ENCODE assay signal across 8 cellular contexts in the genomic region with DNA sequence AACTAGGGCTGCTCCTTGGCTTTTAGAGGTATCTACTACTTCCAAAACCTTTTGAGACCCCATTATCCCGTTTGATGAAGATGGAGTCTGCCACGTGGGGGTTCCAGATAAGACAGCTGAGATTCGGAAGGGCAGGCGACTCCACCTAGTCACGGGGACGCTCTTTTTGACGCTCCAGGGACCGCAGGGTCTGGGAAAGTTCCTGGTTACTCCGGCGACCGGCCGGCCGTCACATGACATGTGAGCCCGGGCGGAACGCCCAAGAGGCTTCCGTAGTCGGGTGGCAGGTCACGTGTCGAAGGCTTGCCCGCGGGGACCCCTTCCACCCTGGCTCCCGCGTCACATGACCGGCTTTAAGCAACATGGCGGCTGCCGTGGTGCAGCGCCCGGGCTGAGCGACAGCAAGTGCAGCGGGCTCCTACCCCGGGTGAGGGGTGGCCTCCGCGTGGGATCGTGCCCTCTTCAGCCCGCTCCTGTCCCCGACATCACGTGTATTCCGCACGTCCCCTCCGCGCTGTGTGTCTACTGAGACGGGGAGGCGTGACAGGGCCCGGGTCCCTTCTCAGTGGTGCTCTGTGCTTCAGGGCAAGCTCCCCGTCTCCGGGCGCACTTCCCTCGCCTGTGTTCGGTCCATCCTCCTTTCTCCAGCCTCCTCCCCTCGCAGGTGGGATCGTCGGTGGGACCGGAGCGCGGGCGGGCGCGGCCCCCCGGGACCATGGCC. TPM values are rescaled to one million over a fixed set of nuclear protein-coding genes. Genes with fewer than 3 reads are reported as not detected.
DNase-seq lines count a peak whose midpoint lies in the region; ATAC-seq, FAIRE-seq and TF ChIP-seq lines count a peak whose summit lies in the region.

A gene with protein sequence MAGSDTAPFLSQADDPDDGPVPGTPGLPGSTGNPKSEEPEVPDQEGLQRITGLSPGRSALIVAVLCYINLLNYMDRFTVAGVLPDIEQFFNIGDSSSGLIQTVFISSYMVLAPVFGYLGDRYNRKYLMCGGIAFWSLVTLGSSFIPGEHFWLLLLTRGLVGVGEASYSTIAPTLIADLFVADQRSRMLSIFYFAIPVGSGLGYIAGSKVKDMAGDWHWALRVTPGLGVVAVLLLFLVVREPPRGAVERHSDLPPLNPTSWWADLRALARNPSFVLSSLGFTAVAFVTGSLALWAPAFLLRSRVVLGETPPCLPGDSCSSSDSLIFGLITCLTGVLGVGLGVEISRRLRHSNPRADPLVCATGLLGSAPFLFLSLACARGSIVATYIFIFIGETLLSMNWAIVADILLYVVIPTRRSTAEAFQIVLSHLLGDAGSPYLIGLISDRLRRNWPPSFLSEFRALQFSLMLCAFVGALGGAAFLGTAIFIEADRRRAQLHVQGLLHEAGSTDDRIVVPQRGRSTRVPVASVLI (plus strand): TSS at position 342 of the 721 bp plus-strand sequence. CDS start 374 bp downstream, at position 716.

- H3K4me2 ChIP-seq in A549 = peak within 1 kb of the TSS; percentile 75
- peak within 1 kb of the TSS; percentile 85 for H3K4me2 ChIP-seq in mammary epithelial cell (ENCODE audit: insufficient read depth, low read depth, low read length)

- no peak for TF ChIP-seq RAD21 in A549 (conservative IDR thresholded peaks at IDR 0.05 in 1 of 2, IDR thresholded peaks at IDR 0.05 in 1 of 2)

- CTCF ChIA-PET in A549 (lab: Yijun Ruan, JAX) (interaction anchor here (0.5 to 2.6 kb wide), 16 partner anchors 8 to 750 kb away, joined by 3 to 15 read pairs (median 4); a partner anchor contains a TSS), mammary epithelial cell (lab: Charles Lee; ENCODE audit: low non-redundant PET) (no interaction called here)

- dilution Hi-C loops in mammary epithelial cell (cut with HindIII; ENCODE audit: low sequenced_read_pairs) = loop anchor here (25.0 kb wide), 1 partner anchor 988 kb away; a partner anchor contains a TSS

- no peaks in the 10 kb centered on the region for H4K20me1 ChIP-seq in mammary epithelial cell (ENCODE audit: insufficient read depth, low read length)

- POLR2A ChIA-PET in A549 (lab: Yijun Ruan, JAX) = interaction anchor here (0.7 to 1.3 kb wide), 6 partner anchors 10 to 152 kb away, joined by 3 to 5 read pairs (median 3); a partner anchor contains a TSS

- ATAC-seq in A549 (peak; percentile 84 to 91), GM18868 (IDR thresholded peaks at IDR 0.05; ENCODE audit: unreplicated experiment) (peak; percentile 88), HG03135 (IDR thresholded peaks at IDR 0.05; ENCODE audit: unreplicated experiment) (peak; percentile 88)

- H3K4me3 ChIP-seq in A549 (peak within 1 kb of the TSS; percentile 65), WERI-Rb-1 (ENCODE audit: low read depth, low read length) (peak within 1 kb of the TSS; percentile 66), mammary epithelial cell (replicated peaks in 1 of 3; ENCODE audit: insufficient read depth in 1 of 3, low read depth in 2 of 3, low read length in 3 of 3) (peak within 1 kb of the TSS; percentile 66 to 90 (median 72)), small intestine (ENCODE audit: low read depth in 1 of 2, low read length in 2 of 2) (peak within 1 kb of the TSS; percentile 74 to 94)

- H3K4me1 ChIP-seq in A549 (peaks cover 9% of the 10 kb centered on the region; the same call in 2 of the 3 replicates), mammary epithelial cell (ENCODE audit: insufficient read depth, low read length) (peaks cover 23% of the 10 kb centered on the region), small intestine (ENCODE audit: control insufficient read depth in 2 of 2, insufficient read depth in 1 of 2, low read depth in 1 of 2, low read length in 1 of 2) (peaks cover 2 to 5% of the 10 kb centered on the region in 2 donors)

- TF ChIP-seq CTCF in A549 (IDR thresholded peaks at IDR 0.05) = no peak
- TF ChIP-seq CTCF in WERI-Rb-1 (IDR thresholded peaks at IDR 0.05; ENCODE audit: low read depth, low read length) = no peak
- TF ChIP-seq CTCF in mammary epithelial cell (conservative IDR thresholded peaks at IDR 0.05 in 1 of 2, IDR thresholded peaks at IDR 0.05 in 1 of 2; ENCODE audit: extremely low read depth in 1 of 2, insufficient read depth in 1 of 2, low read depth in 1 of 2, low read length in 2 of 2) = no peak

- peak within 1 kb of the TSS; percentile 85 for H3K9ac ChIP-seq in mammary epithelial cell (ENCODE audit: insufficient read depth, low read length)

- H3K27me3 ChIP-seq in WERI-Rb-1 (ENCODE audit: insufficient read depth, low read depth, severe bottlenecking) = no peaks in the 10 kb centered on the region
- H3K27me3 ChIP-seq in mammary epithelial cell (ENCODE audit: insufficient read depth, low read length) = no peaks in the 10 kb centered on the region
- H3K27me3 ChIP-seq in small intestine (ENCODE audit: control insufficient read depth in 2 of 2, insufficient read depth in 2 of 2, low read length in 2 of 2) = no peaks in the 10 kb centered on the region

- under 1% methylated on average over 24 of the region's 60 CpGs for WGBS in A549 (ENCODE audit: missing lambda C conversion rate)
- WGBS in mammary epithelial cell (ENCODE audit: low coverage, missing lambda C conversion rate) = 3% methylated on average over 16 of the region's 60 CpGs
- WGBS in small intestine, 3 donors = 0 to 1% (median 1%) methylated on average over 59 to 60 of the region's 60 CpGs

- intact Hi-C loops in mammary epithelial cell (cut with micrococcal nuclease) = loop anchor here (2.0 kb wide), 2 partner anchors 24 to 50 kb away; a partner anchor contains a TSS

- FAIRE-seq in A549 (lab: Jason Lieb, UNC) (no peak), small intestine (lab: Jason Lieb, UNC) (no peak)

- H3K79me2 ChIP-seq in mammary epithelial cell (ENCODE audit: insufficient read depth, low read length) = peaks cover 40% of the 10 kb centered on the region

- TF ChIP-seq POLR2A in A549 (IDR thresholded peaks at IDR 0.05; ENCODE audit: low read length) = peak; percentile 69

- BruUV-seq in mammary epithelial cell (replicated peaks; lab: Mats Ljungman, UMichigan) = TSS peak; percentile 30

- peak within 1 kb of the TSS; percentile 87 to 88 for H3K27ac ChIP-seq in A549
- H3K27ac ChIP-seq in WERI-Rb-1 = peak within 1 kb of the TSS; percentile 70
- H3K27ac ChIP-seq in mammary epithelial cell (ENCODE audit: insufficient read depth, low read depth, low read length) = peak within 1 kb of the TSS; percentile 79
- peak within 1 kb of the TSS; percentile 57 to 85 for H3K27ac ChIP-seq in small intestine (ENCODE audit: low read depth in 1 of 2, low read length in 1 of 2)

- DNase-seq in A549 (ENCODE audit: low read depth in 1 of 2, low spot score in 1 of 2) (peak; percentile 97 to 98), NCI-H2227 (lab: John Stamatoyannopoulos, UW; ENCODE audit: unreplicated experiment) (peak; percentile 98), WERI-Rb-1 (peak; percentile 96), mammary epithelial cell (peak; percentile 91), iPS-NIHi11 (ENCODE audit: low spot score) (peak; percentile 99), small intestine (peak; percentile 96)

- no peak; a peak in 1 of 5 replicates for TF ChIP-seq EP300 in A549 (IDR thresholded peaks at IDR 0.05)

- H3K9me3 ChIP-seq in A549 = no peaks in the 10 kb centered on the region
- H3K9me3 ChIP-seq in WERI-Rb-1 (ENCODE audit: severe bottlenecking) = no peaks in the 10 kb centered on the region
- H3K9me3 ChIP-seq in mammary epithelial cell (replicated peaks; ENCODE audit: insufficient read depth, low read length) = no peaks in the 10 kb centered on the region
- H3K9me3 ChIP-seq in small intestine (ENCODE audit: control insufficient read depth, low read depth) = no peaks in the 10 kb centered on the region

- H2AFZ ChIP-seq in mammary epithelial cell (ENCODE audit: low read depth, low read length) = peak within 1 kb of the TSS; percentile 96

- in situ Hi-C loops in mammary epithelial cell (cut with MboI; ENCODE audit: low sequenced_read_pairs in 2 of 2) = no loop called here

- H3K36me3 ChIP-seq in WERI-Rb-1 (peaks cover 7% of the 10 kb centered on the region; the same call in 1 of the 2 replicates), mammary epithelial cell (ENCODE audit: insufficient read depth, low read length) (no peaks in the 10 kb centered on the region), small intestine (ENCODE audit: control insufficient read depth in 2 of 2, insufficient read depth in 2 of 2, low read length in 2 of 2) (no peaks in the 10 kb centered on the region)

TF ChIP-seq in A549, 52 proteins besides CTCF, POLR2A, EP300 and RAD21 (continues in another document):
- TF ChIP-seq, protein P1, sequence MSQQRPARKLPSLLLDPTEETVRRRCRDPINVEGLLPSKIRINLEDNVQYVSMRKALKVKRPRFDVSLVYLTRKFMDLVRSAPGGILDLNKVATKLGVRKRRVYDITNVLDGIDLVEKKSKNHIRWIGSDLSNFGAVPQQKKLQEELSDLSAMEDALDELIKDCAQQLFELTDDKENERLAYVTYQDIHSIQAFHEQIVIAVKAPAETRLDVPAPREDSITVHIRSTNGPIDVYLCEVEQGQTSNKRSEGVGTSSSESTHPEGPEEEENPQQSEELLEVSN (IDR thresholded peaks at IDR 0.05; ENCODE audit: borderline replicate concordance, low read depth) = peak; percentile 50; the same call in 1 of the 2 replicates
- TF ChIP-seq PHF8 (IDR thresholded peaks at IDR 0.05; ENCODE audit: borderline replicate concordance, low read depth) (peak; percentile 76), CBX8 (IDR thresholded peaks at IDR 0.05) (no peak), CEBPB (IDR thresholded peaks at IDR 0.05) (peak in 1 of 2 experiments; percentile 15; a peak in 1 of 4 replicates), HDAC2 (IDR thresholded peaks at IDR 0.05) (peak; percentile 98)
- TF ChIP-seq, protein P2, sequence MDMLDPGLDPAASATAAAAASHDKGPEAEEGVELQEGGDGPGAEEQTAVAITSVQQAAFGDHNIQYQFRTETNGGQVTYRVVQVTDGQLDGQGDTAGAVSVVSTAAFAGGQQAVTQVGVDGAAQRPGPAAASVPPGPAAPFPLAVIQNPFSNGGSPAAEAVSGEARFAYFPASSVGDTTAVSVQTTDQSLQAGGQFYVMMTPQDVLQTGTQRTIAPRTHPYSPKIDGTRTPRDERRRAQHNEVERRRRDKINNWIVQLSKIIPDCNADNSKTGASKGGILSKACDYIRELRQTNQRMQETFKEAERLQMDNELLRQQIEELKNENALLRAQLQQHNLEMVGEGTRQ (IDR thresholded peaks at IDR 0.05) = peak; percentile 100

RNA-seq across cellular contexts. Expression of the gene that starts here (rescaled TPM):
- 16.9 and 27.0 TPM in 2 replicates for polyA plus RNA-seq in A549 (2011; rRNA removed)
- polyA plus RNA-seq in A549 (2012; cell fraction: cytosol; rRNA removed) = 43.4 and 58.8 TPM in 2 replicates
- polyA plus RNA-seq in A549 (2012; cell fraction: nucleus; rRNA removed) = 136 and 166 TPM in 2 replicates
- 29.6 to 35.4 TPM (median 35.1 TPM) in 3 replicates for polyA plus RNA-seq in A549 (2017; fragmentation: RNase III; extraction: RNeasy Plus Mini Kit Qiagen cat#74134 plus additional on column Dnase treatment)
- polyA minus RNA-seq in A549 (2011; rRNA and poly(A)+ RNA removed) = 26.3 and 40.3 TPM in 2 replicates
- total RNA-seq in mammary epithelial cell = 10 to 100 TPM; 24.5 to 32.3 TPM
- 31.4 TPM for polyA plus RNA-seq in mammary epithelial cell
- 16.7 TPM for polyA minus RNA-seq in mammary epithelial cell
- polyA plus RNA-seq in small intestine = 10 to 100 TPM; 41.7 to 65.1 (median 53.0) TPM

Comparison
In these comparisons a context has a peak if more than half of its experiments do, and no peak if none do; other contexts are left out.
1. Peak in every context shown above with its lines: DNase-seq, ATAC-seq, H3K4me3 ChIP-seq and H3K27ac ChIP-seq.